Comparison of ENCODE assay signal across 8 cellular contexts in the genomic region with DNA sequence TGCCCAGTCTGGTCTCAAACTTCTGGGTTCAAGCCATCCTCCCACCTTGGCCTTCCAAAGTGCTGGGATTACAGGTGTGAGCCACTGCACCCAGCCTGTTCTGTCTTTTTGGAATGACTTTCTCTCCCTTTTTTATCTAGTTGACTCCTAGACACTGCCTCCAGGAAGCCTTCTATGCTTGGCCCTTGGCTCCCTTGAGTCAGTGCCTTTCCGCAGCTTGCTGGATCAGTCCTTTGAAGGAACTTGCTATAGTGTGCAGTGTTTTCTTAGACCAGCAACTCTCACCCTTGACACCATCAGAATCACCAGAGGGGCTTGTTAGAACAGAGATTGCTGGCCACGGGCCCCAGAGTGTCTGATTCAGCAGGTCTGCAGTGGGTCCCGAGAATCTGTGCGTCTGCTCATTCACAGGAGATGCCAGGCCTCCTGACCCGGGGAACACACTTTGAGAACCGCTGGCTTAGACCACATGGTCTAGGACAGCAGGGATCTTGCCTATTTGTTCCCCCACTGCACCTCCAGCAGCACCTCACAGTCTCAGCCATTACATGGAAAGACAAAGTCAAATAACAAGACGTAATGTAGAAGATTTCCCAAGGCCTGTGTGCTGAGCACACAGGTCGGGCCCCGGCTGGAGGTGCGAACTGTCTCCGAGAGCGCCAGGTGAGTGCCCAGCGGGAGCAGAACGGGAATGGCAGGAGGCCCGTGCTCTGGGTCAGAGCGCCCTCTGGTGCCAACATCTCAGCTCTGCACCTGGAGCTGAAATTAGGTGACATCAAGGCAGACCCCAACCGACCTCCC. TPM values are rescaled to one million over a fixed set of nuclear protein-coding genes. Genes with fewer than 3 reads are reported as not detected.
A peak's percentile ranks its signal among the peaks of the same experiment; 100 is the strongest.
DNase-seq lines count a peak whose midpoint lies in the region; ATAC-seq and TF ChIP-seq lines count a peak whose summit lies in the region.

No MANE protein-coding gene starts in this region.

- H3K27ac ChIP-seq in DND-41 (ENCODE audit: low read length) (no peak overlapping the region), sigmoid colon (no peak overlapping the region)

- TF ChIP-seq CTCF in DND-41 (IDR thresholded peaks at IDR 0.05; ENCODE audit: borderline replicate concordance, extremely low read depth, low read length, poor library complexity, severe bottlenecking) (peak; percentile 89), sigmoid colon (IDR thresholded peaks at IDR 0.05) (peak; percentile 86 to 95 (median 90))

- peaks cover 29% of the 10 kb centered on the region for H3K27me3 Mint-ChIP-seq in activated naive CD8-positive, alpha-beta T cell treated with anti-CD3 and anti-CD28 coated beads, Interleukin-2, amount 10 ng/mL, durations not matched to agents 7 days and 5 days

- H3K4me3 ChIP-seq in DND-41 (ENCODE audit: low read depth in 1 of 2, low read length in 2 of 2), result no peak overlapping the region
- no peak overlapping the region for H3K4me3 ChIP-seq in MG63
- H3K4me3 ChIP-seq in sigmoid colon, result no peak overlapping the region

- WGBS in sigmoid colon, 2 donors, result 25 to 27% methylated on average over 17 of the region's 17 CpGs

- H4K20me1 ChIP-seq in DND-41 (ENCODE audit: insufficient read depth, low read length), result no peaks in the 10 kb centered on the region

- no peak for TF ChIP-seq EP300 in sigmoid colon (IDR thresholded peaks at IDR 0.05)

- no peaks in the 10 kb centered on the region for H3K36me3 ChIP-seq in DND-41 (ENCODE audit: insufficient read depth, low read length)
- no peaks in the 10 kb centered on the region for H3K36me3 ChIP-seq in MG63
- no peaks in the 10 kb centered on the region for H3K36me3 ChIP-seq in sigmoid colon

- H3K27ac Mint-ChIP-seq in activated naive CD8-positive, alpha-beta T cell treated with anti-CD3 and anti-CD28 coated beads, Interleukin-2, amount 10 ng/mL, durations not matched to agents 7 days and 5 days, result peak overlapping the region; percentile 19

- POLR2A ChIA-PET in activated naive CD8-positive, alpha-beta T cell treated with anti-CD3 and anti-CD28 coated beads, Interleukin-2, amount 10 ng/mL, durations not matched to agents 7 days and 5 days (lab: Charles Lee), result interaction anchor here (0.5 to 3.8 kb wide), 6 partner anchors 77 to 305 kb away, joined by 3 to 40 read pairs (median 3); a partner anchor contains a TSS

- no peaks in the 10 kb centered on the region for H3K4me1 ChIP-seq in DND-41 (ENCODE audit: insufficient read depth, low read length)
- peaks cover 0 to 21% (median 15%) of the 10 kb centered on the region in 4 donors for H3K4me1 ChIP-seq in sigmoid colon

- DNase-seq in DND-41 (peak; percentile 57), MG63 (peak; percentile 44), left ventricle myocardium superior (peak; percentile 82), sigmoid colon (peak; percentile 87)
- DNase-seq in activated naive CD8-positive, alpha-beta T cell treated with anti-CD3 and anti-CD28 coated beads, Interleukin-2, amount 10 ng/mL, durations not matched to agents 7 days and 5 days, result peak; percentile 77

- H3K36me3 Mint-ChIP-seq in activated naive CD8-positive, alpha-beta T cell treated with anti-CD3 and anti-CD28 coated beads, Interleukin-2, amount 10 ng/mL, durations not matched to agents 7 days and 5 days, result peaks cover 1% of the 10 kb centered on the region

- no peak overlapping the region for H2AFZ ChIP-seq in DND-41 (ENCODE audit: low read depth, low read length)

- intact Hi-C loops in left ventricle myocardium superior (cut with micrococcal nuclease) (loop anchor here (5.0 kb wide), 1 partner anchor 105 kb away; no protein-coding TSS in a partner anchor), sigmoid colon (cut with DNase I) (loop anchor here (1.0 to 2.0 kb wide), 3 partner anchors 103 to 339 kb away; no protein-coding TSS in a partner anchor)

- H3K9me3 ChIP-seq in DND-41 (ENCODE audit: insufficient read depth, low read length, severe bottlenecking) (no peaks in the 10 kb centered on the region), MG63 (no peaks in the 10 kb centered on the region), sigmoid colon (no peaks in the 10 kb centered on the region)

- ATAC-seq in DND-41 (ENCODE audit: insufficient read depth, low read depth) (peak; percentile 68), SK-N-SH treated with all-trans-retinoic acid at 6 μM for 48 hours (peak; percentile 82), left ventricle myocardium superior (peak; percentile 86), HG02884 (IDR thresholded peaks at IDR 0.05; ENCODE audit: unreplicated experiment) (no peak), HG03521 (IDR thresholded peaks at IDR 0.05; ENCODE audit: unreplicated experiment) (no peak)
- peak; percentile 57 for ATAC-seq in activated naive CD8-positive, alpha-beta T cell treated with anti-CD3 and anti-CD28 coated beads, Interleukin-2, amount 10 ng/mL, durations not matched to agents 7 days and 5 days (ENCODE audit: low read depth)

- H3K9me3 Mint-ChIP-seq in activated naive CD8-positive, alpha-beta T cell treated with anti-CD3 and anti-CD28 coated beads, Interleukin-2, amount 10 ng/mL, durations not matched to agents 7 days and 5 days, result no peaks in the 10 kb centered on the region

- no peak overlapping the region for H3K9ac ChIP-seq in DND-41 (ENCODE audit: low read depth, low read length)

- TF ChIP-seq POLR2A in sigmoid colon (IDR thresholded peaks at IDR 0.05), result no peak

- H3K27me3 ChIP-seq in DND-41 (ENCODE audit: insufficient read depth, low read length, poor library complexity), result no peaks in the 10 kb centered on the region
- H3K27me3 ChIP-seq in MG63, result no peaks in the 10 kb centered on the region
- no peaks in the 10 kb centered on the region for H3K27me3 ChIP-seq in sigmoid colon

- no peak overlapping the region for H3K4me3 Mint-ChIP-seq in activated naive CD8-positive, alpha-beta T cell treated with anti-CD3 and anti-CD28 coated beads, Interleukin-2, amount 10 ng/mL, durations not matched to agents 7 days and 5 days

- H3K79me2 ChIP-seq in DND-41 (ENCODE audit: insufficient read depth, low read length), result no peaks in the 10 kb centered on the region

- H3K4me2 ChIP-seq in DND-41 (ENCODE audit: insufficient read depth, low read length), result no peak overlapping the region

- H3K4me1 Mint-ChIP-seq in activated naive CD8-positive, alpha-beta T cell treated with anti-CD3 and anti-CD28 coated beads, Interleukin-2, amount 10 ng/mL, durations not matched to agents 7 days and 5 days, result peaks cover 23% of the 10 kb centered on the region

TF ChIP-seq in SK-N-SH treated with all-trans-retinoic acid at 6 μM for 48 hours, 23 proteins besides CTCF, POLR2A, EP300 and RAD21:
- TF ChIP-seq ZFP3 (CRISPR knock-in tag; IDR thresholded peaks at IDR 0.05) (no peak), RARB (CRISPR knock-in tag; IDR thresholded peaks at IDR 0.05) (no peak), ZNF565 (CRISPR knock-in tag; conservative IDR thresholded peaks at IDR 0.05; ENCODE audit: low read depth) (no peak), ISL1 (CRISPR knock-in tag; IDR thresholded peaks at IDR 0.05) (no peak), SNAI2 (CRISPR knock-in tag; IDR thresholded peaks at IDR 0.05) (no peak), PPARA (CRISPR knock-in tag; IDR thresholded peaks at IDR 0.05; ENCODE audit: borderline replicate concordance) (no peak), TCF4 (CRISPR knock-in tag; IDR thresholded peaks at IDR 0.05; ENCODE audit: borderline replicate concordance) (no peak), OSR1 (CRISPR knock-in tag; IDR thresholded peaks at IDR 0.05) (no peak), CSDC2 (CRISPR knock-in tag; IDR thresholded peaks at IDR 0.05) (no peak)
- TF ChIP-seq, protein P1, sequence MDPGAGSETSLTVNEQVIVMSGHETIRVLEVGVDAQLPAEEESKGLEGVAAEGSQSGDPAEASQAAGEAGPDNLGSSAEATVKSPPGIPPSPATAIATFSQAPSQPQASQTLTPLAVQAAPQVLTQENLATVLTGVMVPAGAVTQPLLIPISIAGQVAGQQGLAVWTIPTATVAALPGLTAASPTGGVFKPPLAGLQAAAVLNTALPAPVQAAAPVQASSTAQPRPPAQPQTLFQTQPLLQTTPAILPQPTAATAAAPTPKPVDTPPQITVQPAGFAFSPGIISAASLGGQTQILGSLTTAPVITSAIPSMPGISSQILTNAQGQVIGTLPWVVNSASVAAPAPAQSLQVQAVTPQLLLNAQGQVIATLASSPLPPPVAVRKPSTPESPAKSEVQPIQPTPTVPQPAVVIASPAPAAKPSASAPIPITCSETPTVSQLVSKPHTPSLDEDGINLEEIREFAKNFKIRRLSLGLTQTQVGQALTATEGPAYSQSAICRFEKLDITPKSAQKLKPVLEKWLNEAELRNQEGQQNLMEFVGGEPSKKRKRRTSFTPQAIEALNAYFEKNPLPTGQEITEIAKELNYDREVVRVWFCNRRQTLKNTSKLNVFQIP (CRISPR knock-in tag; IDR thresholded peaks at IDR 0.05; ENCODE audit: borderline replicate concordance, low read depth), result no peak

RNA-seq across cellular contexts. Expression of a gene that starts 27.4 kb away (rescaled TPM):
- 48.3 and 53.4 TPM in 2 replicates for total RNA-seq in MG63 (2014; rRNA removed; shearing (Covaris generic); ENCODE audit: low replicate concordance)
- total RNA-seq in activated naive CD8-positive, alpha-beta T cell treated with anti-CD3 and anti-CD28 coated beads, Interleukin-2, amount 10 ng/mL, durations not matched to agents 7 days and 5 days, result 10 to 100 TPM; 45.1 to 47.5 TPM
- total RNA-seq in left ventricle myocardium superior (6.7 TPM), sigmoid colon (10 to 100 TPM; 26.0 to 99.0 (median 58.0) TPM)
- polyA plus RNA-seq in sigmoid colon, result 10 to 100 TPM in 1 of 3 donors, 1 to 10 TPM in 2; 1.8 to 18.1 (median 5.1) TPM

Comparison
In these comparisons a context has a peak if more than half of its experiments do, and no peak if none do; other contexts are left out.
1. ATAC-seq: peak in DND-41 (single experiment), SK-N-SH treated with all-trans-retinoic acid at 6 μM for 48 hours (single experiment), activated naive CD8-positive, alpha-beta T cell treated with anti-CD3 and anti-CD28 coated beads, Interleukin-2, amount 10 ng/mL, durations not matched to agents 7 days and 5 days (single experiment) and left ventricle myocardium superior (single experiment); none in HG02884 (single experiment) and HG03521 (single experiment).
2. Peak in every context shown above with its lines, with median percentiles within 50 percentile points of each other: DNase-seq.